8 cellular contexts compared by ENCODE assay signal in the genomic region with DNA sequence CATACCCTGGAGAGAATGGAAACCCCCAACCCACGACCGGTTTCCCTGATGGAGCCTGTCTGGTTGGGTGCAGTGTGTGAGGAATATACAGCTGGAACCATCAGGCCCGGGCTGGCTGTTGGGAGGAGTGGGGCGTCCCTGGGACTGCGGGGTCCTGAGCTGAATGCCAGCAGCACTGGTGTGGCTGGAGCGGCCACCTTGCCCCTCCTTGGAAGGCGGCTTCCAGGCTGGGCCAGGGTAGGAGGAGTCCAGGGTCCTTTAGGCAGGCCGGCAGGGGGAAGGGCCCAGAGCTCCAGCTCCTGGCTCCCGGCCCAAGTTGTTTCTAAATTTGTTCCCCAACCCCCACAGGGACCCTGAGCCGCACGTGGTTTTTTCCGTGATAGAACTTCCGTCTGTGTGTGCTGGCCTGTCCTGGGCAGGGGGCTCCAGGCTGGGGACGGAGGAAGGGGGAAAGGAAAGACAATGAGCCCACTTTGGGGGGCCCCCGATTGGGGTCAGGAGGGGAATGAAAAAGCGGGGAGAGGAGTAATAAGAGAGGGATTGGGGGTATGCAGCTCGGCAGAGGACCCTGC. TPM values are rescaled to one million over a fixed set of nuclear protein-coding genes. Genes with fewer than 3 reads are reported as not detected.
A peak's percentile ranks its signal among the peaks of the same experiment; 100 is the strongest.
DNase-seq lines count a peak whose midpoint lies in the region; ATAC-seq lines count a peak whose summit lies in the region.

No MANE protein-coding gene starts in this region.

- H3K27ac Mint-ChIP-seq in central memory CD8-positive, alpha-beta T cell (ENCODE audit: low read depth) = peak overlapping the region; percentile 35

- no peak for ATAC-seq in central memory CD8-positive, alpha-beta T cell (replicated peaks; ENCODE audit: extremely low read depth, poor library complexity, severe bottlenecking)
- peak; percentile 44 for ATAC-seq in left lobe of liver

- peaks cover 58% of the 10 kb centered on the region for H3K27me3 ChIP-seq in thymus (ENCODE audit: control insufficient read depth, insufficient read depth)

- 30% methylated on average over 17 of the region's 17 CpGs for WGBS in thymus

- peak overlapping the region; percentile 10 for H3K27ac ChIP-seq in thymus (ENCODE audit: low read depth)

- H3K9me3 ChIP-seq in ES-I3 (ENCODE audit: control insufficient read depth, insufficient read depth, low read length) (no peaks in the 10 kb centered on the region), thymus (ENCODE audit: control insufficient read depth) (peaks cover 7% of the 10 kb centered on the region)

- H3K9ac ChIP-seq in ES-I3 (ENCODE audit: low read depth, low read length) = peak overlapping the region; percentile 81

- H3K4me1 ChIP-seq in ES-I3 (ENCODE audit: insufficient read depth, low read length) (peaks cover 12% of the 10 kb centered on the region; the same call in 1 of the 2 replicates), thymus (ENCODE audit: control insufficient read depth, insufficient read depth, low read length) (peaks cover 6% of the 10 kb centered on the region)

- no peaks in the 10 kb centered on the region for H3K27me3 Mint-ChIP-seq in central memory CD8-positive, alpha-beta T cell

- peak overlapping the region; percentile 64 for H3K4me3 Mint-ChIP-seq in central memory CD8-positive, alpha-beta T cell

- no peaks in the 10 kb centered on the region for H3K36me3 ChIP-seq in ES-I3 (ENCODE audit: insufficient read depth, low read length)
- peaks cover 22% of the 10 kb centered on the region for H3K36me3 ChIP-seq in thymus (ENCODE audit: control insufficient read depth, insufficient read depth)

- H3K36me3 Mint-ChIP-seq in central memory CD8-positive, alpha-beta T cell (ENCODE audit: insufficient read depth) = peaks cover 5% of the 10 kb centered on the region

- H3K9me3 Mint-ChIP-seq in central memory CD8-positive, alpha-beta T cell = no peaks in the 10 kb centered on the region

- H3K4me3 ChIP-seq in thymus (ENCODE audit: low read length) = no peak overlapping the region

- H3K4me1 Mint-ChIP-seq in central memory CD8-positive, alpha-beta T cell = peaks cover 19% of the 10 kb centered on the region

- DNase-seq in NCI-H226 (peak; percentile 33), left lobe of liver (ENCODE audit: low spot score) (peak; percentile 65), NCI-H2029 treated with DMSO at 0.1 percent for 48 hours (lab: John Stamatoyannopoulos, UW) (no peak), NCI-H187 (lab: John Stamatoyannopoulos, UW) (no peak)
- DNase-seq in central memory CD8-positive, alpha-beta T cell (ENCODE audit: low spot score in 2 of 2) = no peak
- DNase-seq in stimulated activated CD4-positive, alpha-beta T cell treated with anti-CD3 and anti-CD28 coated beads, Interleukin-2, amount 100 ng/mL, for 24 hours = no peak

RNA-seq across cellular contexts. Expression of a gene that starts 0.7 kb away (rescaled TPM):
- total RNA-seq in left lobe of liver = 3.6 TPM
- polyA plus RNA-seq in thymus = 2.1 TPM

RNA-seq across cellular contexts. Expression of a gene that starts 21.7 kb away (rescaled TPM):
- total RNA-seq in left lobe of liver = 22.2 TPM
- 38.8 TPM for polyA plus RNA-seq in thymus

RNA-seq across cellular contexts. Expression of a gene that starts 25.2 kb away (rescaled TPM):
- total RNA-seq in left lobe of liver = 1.3 TPM
- polyA plus RNA-seq in thymus = 1.6 TPM

RNA-seq across cellular contexts. Expression of a gene that starts 25.8 kb away (rescaled TPM):
- total RNA-seq in left lobe of liver = not detected
- polyA plus RNA-seq in thymus = 0.43 TPM

RNA-seq across cellular contexts. Expression of a gene that starts 35.8 kb away (rescaled TPM):
- 123 TPM for total RNA-seq in left lobe of liver
- polyA plus RNA-seq in thymus = 104 TPM

Comparison
In these comparisons a context has a peak if more than half of its experiments do, and no peak if none do; other contexts are left out.
1. DNase-seq: peak in NCI-H226 (single experiment) and left lobe of liver (single experiment); none in central memory CD8-positive, alpha-beta T cell (0 of 2), stimulated activated CD4-positive, alpha-beta T cell treated with anti-CD3 and anti-CD28 coated beads, Interleukin-2, amount 100 ng/mL, for 24 hours (0 of 2), NCI-H2029 treated with DMSO at 0.1 percent for 48 hours (single experiment) and NCI-H187 (0 of 2).